ENCODE assay signal across 26 cellular contexts in the genomic region with DNA sequence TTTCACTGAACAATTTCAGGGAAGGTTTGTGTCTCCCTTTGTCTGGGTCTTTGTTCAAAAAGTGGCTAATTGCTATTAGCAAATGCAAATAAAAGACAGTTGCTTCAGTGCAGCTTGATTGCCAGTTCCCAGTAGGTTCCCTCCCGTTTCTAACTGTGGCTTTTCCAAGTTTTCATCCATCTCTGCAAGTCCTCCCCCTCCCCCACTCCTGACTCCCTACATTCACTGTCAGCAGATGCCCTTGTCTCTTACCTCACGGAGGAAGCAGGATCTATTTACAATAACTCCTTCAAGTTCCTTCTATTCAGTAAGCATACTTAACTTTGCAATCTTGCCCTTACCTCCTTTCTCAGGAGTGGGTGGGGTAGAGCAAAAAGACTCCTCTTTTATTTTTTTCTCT. TPM values are rescaled to one million over a fixed set of nuclear protein-coding genes. Genes with fewer than 3 reads are reported as not detected.
A peak's percentile ranks its signal among the peaks of the same experiment; 100 is the strongest.
DNase-seq lines count a peak whose midpoint lies in the region; TF ChIP-seq lines count a peak whose summit lies in the region.
"Had no signal": no experiment of that assay in that cellular context is flagged by ENCODE, and none has a peak within 500 bp of the region (broad histone marks: within the 10 kb centered on the region; RNA-seq: fewer than 3 reads in every experiment).

No MANE protein-coding gene starts in this region.

- no peaks in the 10 kb centered on the region for H3F3A ChIP-seq in PC-9 (ENCODE audit: insufficient read depth, low read depth)

- intact Hi-C loops in PC-9 (cut with micrococcal nuclease; ENCODE audit: unreplicated experiment), result no loop called here

- no peaks in the 10 kb centered on the region for H4K20me1 ChIP-seq in PC-9 (ENCODE audit: insufficient read depth)

- H2AFZ ChIP-seq in PC-9, result no peak overlapping the region

- H3K9ac ChIP-seq in adipocyte (ENCODE audit: low read length), result peak overlapping the region; percentile 89

- H3K4me2 ChIP-seq in PC-9, result no peak overlapping the region
- H3K4me2 ChIP-seq: A549 had no signal

- no peaks in the 10 kb centered on the region for H3K79me2 ChIP-seq in PC-9 (ENCODE audit: low read depth)

- H3K27ac ChIP-seq in PC-9, result no peak overlapping the region
- H3K27ac ChIP-seq: A549, SJSA1, tibial nerve, VCaP had no signal

- H3K9me2 ChIP-seq in PC-9 (ENCODE audit: insufficient read depth), result no peaks in the 10 kb centered on the region

- H3K4me1 ChIP-seq in adipocyte (ENCODE audit: control insufficient read depth, insufficient read depth, low read length) (peaks cover 49% of the 10 kb centered on the region), PC-9 (replicated peaks; ENCODE audit: insufficient read depth) (peaks cover 11% of the 10 kb centered on the region)
- H3K4me1 ChIP-seq: A549 had no signal

- H3K27me3 ChIP-seq in adipocyte (replicated peaks; ENCODE audit: control insufficient read depth, insufficient read depth, low read length) (no peaks in the 10 kb centered on the region), PC-9 (ENCODE audit: insufficient read depth, low read depth) (no peaks in the 10 kb centered on the region)
- H3K27me3 ChIP-seq: SJSA1, tibial nerve had no signal

- TF ChIP-seq CTCF in PC-9 (conservative IDR thresholded peaks at IDR 0.05), result no peak

- POLR2A ChIA-PET in PC-9 (lab: Charles Lee; ENCODE audit: unreplicated experiment), result interaction anchor here (0.7 kb wide), 1 partner anchor 249 kb away, joined by 4 read pairs; no protein-coding TSS in a partner anchor

- DNase-seq in NCI-H748 (lab: John Stamatoyannopoulos, UW; ENCODE audit: unreplicated experiment), result peak; percentile 23
- DNase-seq in NCI-H748 treated with DMSO at 0.1 percent for 48 hours (lab: John Stamatoyannopoulos, UW), result no peak
- DNase-seq in adipocyte (ENCODE audit: low read depth), result peak; percentile 15
- peak; percentile 48 for DNase-seq in left kidney (ENCODE audit: low read depth, low spot score)
- DNase-seq in AG08395 (ENCODE audit: low spot score), result no peak
- no peak for DNase-seq in dedifferentiated amniotic fluid mesenchymal stem cell (ENCODE audit: extremely low spot score)
- DNase-seq in PC-9, result no peak
- no peak for DNase-seq in AG20443 (ENCODE audit: low spot score)
- DNase-seq: activated CD4-positive, alpha-beta T cell treated with anti-CD3 and anti-CD28 coated beads, Interleukin-2, amount 50 U/mL, for 4 hours; activated CD8-positive, alpha-beta memory T cell treated with anti-CD3 and anti-CD28 coated beads, Interleukin-2, amount 50 U/mL, for 4 hours; effector CD4-positive, alpha-beta T cell; erythroblast; foreskin melanocyte; kidney glomerular epithelial cell; MM.1S; NCI-H2227 treated with DMSO at 0.1 percent for 48 hours; stimulated activated CD4-positive, alpha-beta T cell treated with anti-CD3 and anti-CD28 coated beads, Interleukin-4, amount 100 ng/mL, for 24 hours; stimulated activated naive CD8-positive, alpha-beta T cell treated with anti-CD3 and anti-CD28 coated beads, Interleukin-15, Interleukin-2, amounts not matched to agents 100 U/mL and 50 U/mL, for 24 hours had no signal

- no peaks in the 10 kb centered on the region for H3K36me3 ChIP-seq in adipocyte (ENCODE audit: control insufficient read depth, insufficient read depth, low read length, severe bottlenecking)
- H3K36me3 ChIP-seq in PC-9 (ENCODE audit: low read depth), result no peaks in the 10 kb centered on the region
- H3K36me3 ChIP-seq: SJSA1, tibial nerve had no signal

- no peak overlapping the region for H3K4me3 ChIP-seq in adipocyte (ENCODE audit: low read length)
- H3K4me3 ChIP-seq in PC-9, result no peak overlapping the region
- H3K4me3 ChIP-seq: A549, SJSA1, tibial nerve had no signal

- CTCF ChIA-PET in PC-9 (lab: Charles Lee), result no interaction called here

- H3K9me3 ChIP-seq in adipocyte (ENCODE audit: control insufficient read depth, low read length), result peaks cover 3% of the 10 kb centered on the region
- no peaks in the 10 kb centered on the region for H3K9me3 ChIP-seq in PC-9 (ENCODE audit: insufficient read depth, low read depth)
- H3K9me3 ChIP-seq: A549, SJSA1, tibial nerve had no signal

- BruUV-seq in PC-9 (replicated peaks; lab: Mats Ljungman, UMichigan), result no TSS peak

RNA-seq across cellular contexts. Expression of gene SCEL, which starts 55.4 kb away (rescaled TPM):
- 19.5 and 32.5 TPM in 2 replicates for total RNA-seq in PC-9 (2021)
- total RNA-seq: activated T-helper 17 cell treated with anti-CD3 and anti-CD28 coated beads, Interleukin-2, amount 50 U/mL, for 72 hours; myocyte; osteoblast; SJSA1; T-helper 2 cell treated with Interferon-gamma antibody and Interleukin-4, amounts not matched to agents 100 ng/mL and 5 ng/mL, for 36 hours; tibial nerve had no signal

Comparison
In these comparisons a context has a peak if more than half of its experiments do, and no peak if none do; other contexts are left out.
1. DNase-seq: peak in NCI-H748 (single experiment), adipocyte (single experiment) and left kidney (single experiment); none in NCI-H748 treated with DMSO at 0.1 percent for 48 hours (single experiment), AG08395 (single experiment), dedifferentiated amniotic fluid mesenchymal stem cell (single experiment), PC-9 (0 of 2) and AG20443 (single experiment).